Comparison of ENCODE assay signal across 2 cellular contexts in genomic region chr3:119598410-119599098, GRCh38.
TF ChIP-seq lines count a peak whose summit lies in the region.

No MANE protein-coding gene starts in this region.

TF ChIP-seq in liver, 16 proteins besides CTCF, POLR2A, EP300 and RAD21:
- TF ChIP-seq SP1 (IDR thresholded peaks at IDR 0.05) (peak; percentile 49), NR2F2 (IDR thresholded peaks at IDR 0.05) (no peak), FOXA1 (IDR thresholded peaks at IDR 0.05) (no peak), RXRA (IDR thresholded peaks at IDR 0.05) (peak; percentile 90 to 93), REST (IDR thresholded peaks at IDR 0.05) (no peak), HNF4G (IDR thresholded peaks at IDR 0.05) (no peak), HNF4A (conservative IDR thresholded peaks at IDR 0.05) (peak; percentile 53 to 58), FOXA2 (IDR thresholded peaks at IDR 0.05) (no peak), GABPA (IDR thresholded peaks at IDR 0.05 in 1 of 2, conservative IDR thresholded peaks at IDR 0.05 in 1 of 2) (no peak), TAF1 (conservative IDR thresholded peaks at IDR 0.05) (no peak), JUND (IDR thresholded peaks at IDR 0.05) (peak in 1 of 2 donors; percentile 12), YY1 (IDR thresholded peaks at IDR 0.05) (no peak), ZBTB33 (IDR thresholded peaks at IDR 0.05) (no peak), EGR1 (IDR thresholded peaks at IDR 0.05; ENCODE audit: low read depth in 2 of 2) (no peak)
- TF ChIP-seq, protein P1, sequence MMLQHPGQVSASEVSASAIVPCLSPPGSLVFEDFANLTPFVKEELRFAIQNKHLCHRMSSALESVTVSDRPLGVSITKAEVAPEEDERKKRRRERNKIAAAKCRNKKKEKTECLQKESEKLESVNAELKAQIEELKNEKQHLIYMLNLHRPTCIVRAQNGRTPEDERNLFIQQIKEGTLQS (IDR thresholded peaks at IDR 0.05): no peak
- TF ChIP-seq, protein P2, sequence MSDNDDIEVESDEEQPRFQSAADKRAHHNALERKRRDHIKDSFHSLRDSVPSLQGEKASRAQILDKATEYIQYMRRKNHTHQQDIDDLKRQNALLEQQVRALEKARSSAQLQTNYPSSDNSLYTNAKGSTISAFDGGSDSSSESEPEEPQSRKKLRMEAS (IDR thresholded peaks at IDR 0.05): no peak

TF ChIP-seq in HepG2, 621 proteins besides CTCF, POLR2A, EP300 and RAD21:
- no peak for TF ChIP-seq MBNL3 (CRISPR knock-in tag; conservative IDR thresholded peaks at IDR 0.05)
- TF ChIP-seq ZNF672 (CRISPR knock-in tag; IDR thresholded peaks at IDR 0.05): no peak
- TF ChIP-seq ZNF382 (CRISPR knock-in tag; IDR thresholded peaks at IDR 0.05; ENCODE audit: borderline replicate concordance): no peak
- TF ChIP-seq DMTF1 (CRISPR knock-in tag; IDR thresholded peaks at IDR 0.05): no peak
